In the genomic region with DNA sequence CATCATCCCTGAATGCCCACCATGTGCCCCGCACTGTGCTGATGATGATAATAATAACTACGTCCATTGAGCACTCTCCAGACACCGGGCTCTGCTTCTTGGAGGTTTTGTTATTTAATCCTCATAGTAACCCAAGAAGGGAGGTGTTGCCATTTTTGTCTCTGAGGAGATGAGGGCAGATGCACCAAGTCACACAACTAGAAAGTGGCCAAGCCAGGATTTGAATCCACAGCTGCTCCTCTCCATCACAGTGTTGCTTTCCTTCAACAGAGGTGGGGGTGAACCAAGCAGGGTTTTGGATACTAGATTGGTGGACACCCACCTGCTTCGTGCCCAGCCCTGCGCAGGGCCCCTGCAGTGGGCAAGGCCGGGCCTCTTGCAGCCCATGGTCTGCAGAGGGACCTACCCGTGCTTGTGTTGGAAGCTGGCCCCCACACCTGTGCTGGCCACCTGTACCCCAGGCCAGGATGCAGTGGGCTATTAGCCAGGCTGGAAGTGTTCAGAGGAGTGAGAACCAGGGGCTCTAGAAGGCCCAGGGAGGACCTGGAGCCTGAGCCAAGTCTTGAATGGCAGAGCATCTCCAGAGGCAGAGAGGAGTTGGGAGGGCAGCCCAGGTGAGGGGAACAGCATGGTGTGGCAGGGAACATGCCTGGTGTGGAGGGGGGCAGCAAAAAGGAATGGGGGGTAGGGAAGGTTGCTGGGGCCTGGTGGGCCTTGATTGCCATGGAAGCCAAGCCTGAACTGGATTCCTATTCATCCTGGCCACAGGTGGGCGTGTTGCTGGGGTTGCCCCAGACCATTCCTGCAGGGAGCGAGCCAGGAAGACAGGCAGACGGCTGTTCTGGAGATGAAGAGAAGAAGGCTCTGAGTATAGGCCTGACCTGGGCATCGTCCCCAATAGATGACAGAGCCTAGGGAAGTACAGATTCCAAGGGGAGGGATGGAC, we compare ENCODE assay signal across 23 cellular contexts. TPM values are rescaled to one million over a fixed set of nuclear protein-coding genes. Genes with fewer than 3 reads are reported as not detected.
A peak's percentile ranks its signal among the peaks of the same experiment; 100 is the strongest.
DNase-seq lines count a peak whose midpoint lies in the region; ATAC-seq, FAIRE-seq and TF ChIP-seq lines count a peak whose summit lies in the region.
"Had no signal": no experiment of that assay in that cellular context is flagged by ENCODE, and none has a peak within 500 bp of the region (broad histone marks: within the 10 kb centered on the region; RNA-seq: fewer than 3 reads in every experiment).

No MANE protein-coding gene starts in this region.

- H3K9ac ChIP-seq in K562 (ENCODE audit: insufficient read depth in 1 of 2, low read depth in 2 of 2, low read length in 2 of 2) = no peak overlapping the region
- H3K9ac ChIP-seq: GM23248 had no signal

- H3K27ac ChIP-seq in breast epithelium = no peak overlapping the region
- H3K27ac ChIP-seq in K562 (ENCODE audit: extremely low read depth, low read depth, low read length) = no peak overlapping the region
- H3K27ac ChIP-seq: GM23248, right lobe of liver, SJCRH30 had no signal

- no peaks in the 10 kb centered on the region for H3K27me3 Mint-ChIP-seq in MCF 10A (ENCODE audit: insufficient read depth, unreplicated experiment)
- no peaks in the 10 kb centered on the region for H3K27me3 Mint-ChIP-seq in natural killer cell (ENCODE audit: low read depth in 2 of 2)
- H3K27me3 Mint-ChIP-seq: central memory CD8-positive, alpha-beta T cell; stimulated activated naive B cell treated with anti-CD40 and anti-IgM and Interleukin-4, amounts not matched to agents 10 μg/mL and 1 μg/mL and 100 μg/mL, for 72 hours had no signal

- no peak overlapping the region for H3K4me2 ChIP-seq in K562 (ENCODE audit: insufficient read depth, low read length)

- ATAC-seq in K562 = no peak
- ATAC-seq in natural killer cell = no peak
- ATAC-seq in GM18502 (IDR thresholded peaks at IDR 0.05; ENCODE audit: poor library complexity, unreplicated experiment) = no peak
- no peak for ATAC-seq in GM21619 (IDR thresholded peaks at IDR 0.05; ENCODE audit: unreplicated experiment)
- ATAC-seq: activated CD4-positive, CD25-positive, alpha-beta regulatory T cell treated with anti-CD3 and anti-CD28 coated beads, Interleukin-2, amount 50 U/mL, for 24 hours; left colon; right lobe of liver; stimulated activated naive B cell treated with anti-CD40 and anti-IgM and Interleukin-4, amounts not matched to agents 10 μg/mL and 1 μg/mL and 100 μg/mL, for 72 hours had no signal

- H3K79me2 ChIP-seq in K562 (ENCODE audit: control insufficient read depth, insufficient read depth, low read length) = peaks cover 12% of the 10 kb centered on the region; the same call in 2 of the 3 replicates

- intact Hi-C loops in MCF 10A (cut with micrococcal nuclease) (no loop called here), breast epithelium (cut with DNase I; ENCODE audit: low total_unique reads) (no loop called here), K562 (cut with micrococcal nuclease) (no loop called here), natural killer cell (cut with micrococcal nuclease) (no loop called here)

- no peak for FAIRE-seq in K562 (lab: Jason Lieb, UNC)

- H3K27me3 ChIP-seq in breast epithelium (no peaks in the 10 kb centered on the region), K562 (ENCODE audit: control insufficient read depth in 2 of 2, insufficient read depth in 2 of 2, low read length in 2 of 2) (no peaks in the 10 kb centered on the region)
- H3K27me3 ChIP-seq: esophagus muscularis mucosa, right lobe of liver, SJCRH30 had no signal

- H3K36me3 ChIP-seq in breast epithelium = no peaks in the 10 kb centered on the region
- H3K36me3 ChIP-seq in K562 (ENCODE audit: control insufficient read depth, insufficient read depth, low read length) = peaks cover 7% of the 10 kb centered on the region; the same call in 2 of the 3 replicates
- H3K36me3 ChIP-seq: right lobe of liver, SJCRH30 had no signal

- no peaks in the 10 kb centered on the region for H3K9me1 ChIP-seq in K562 (ENCODE audit: control insufficient read depth, insufficient read depth, low read length)

- no peak for DNase-seq in MCF 10A (ENCODE audit: unreplicated experiment)
- DNase-seq in breast epithelium (ENCODE audit: low spot score in 2 of 2) = no peak
- no peak for DNase-seq in K562 (ENCODE audit: extremely low read depth in 1 of 4, low spot score in 3 of 4)
- DNase-seq in natural killer cell = no peak
- DNase-seq in NCI-H146 treated with DMSO at 0.1 percent for 48 hours (lab: John Stamatoyannopoulos, UW; ENCODE audit: unreplicated experiment) = no peak
- DNase-seq in DMS153 treated with DMSO at 0.1 percent for 48 hours (lab: John Stamatoyannopoulos, UW; ENCODE audit: unreplicated experiment) = no peak
- DNase-seq: activated effector memory CD4-positive, alpha-beta T cell treated with Interleukin-2 at 50 U/mL for 16 hours; effector CD8-positive, alpha-beta T cell; GM23248; left colon; midbrain; NCI-H1436; NCI-H774; OCI-M1; stimulated activated naive B cell treated with anti-CD40 and anti-IgM and Interleukin-4, amounts not matched to agents 10 μg/mL and 1 μg/mL and 100 μg/mL, for 72 hours had no signal

- H2AFZ ChIP-seq in K562 (ENCODE audit: low read depth, low read length) = no peak overlapping the region
- H2AFZ ChIP-seq: GM23248 had no signal

- H3K27ac Mint-ChIP-seq in MCF 10A (ENCODE audit: low read depth, unreplicated experiment) = peak overlapping the region; percentile 46
- peak overlapping the region; percentile 34 to 72 for H3K27ac Mint-ChIP-seq in natural killer cell

- 71% methylated on average over 11 of the region's 11 CpGs for WGBS in K562 (ENCODE audit: insufficient coverage, low coverage, missing lambda C conversion rate)

- H3K4me3 Mint-ChIP-seq in MCF 10A (ENCODE audit: unreplicated experiment) (peak overlapping the region; percentile 96), natural killer cell (peak overlapping the region; percentile 37)
- H3K4me3 Mint-ChIP-seq: stimulated activated naive B cell treated with anti-CD40 and anti-IgM and Interleukin-4, amounts not matched to agents 10 μg/mL and 1 μg/mL and 100 μg/mL, for 72 hours had no signal

- H3K4me3 ChIP-seq in breast epithelium = no peak overlapping the region
- no peak overlapping the region for H3K4me3 ChIP-seq in K562
- H3K4me3 ChIP-seq: esophagus muscularis mucosa, GM23248, right lobe of liver, SJCRH30 had no signal

- H3K36me3 Mint-ChIP-seq in MCF 10A (ENCODE audit: insufficient read depth, unreplicated experiment) = peaks cover 26% of the 10 kb centered on the region
- no peaks in the 10 kb centered on the region for H3K36me3 Mint-ChIP-seq in natural killer cell

- H3K9me3 ChIP-seq in breast epithelium (no peaks in the 10 kb centered on the region), K562 (replicated peaks; ENCODE audit: control insufficient read depth, insufficient read depth, low read depth, low read length) (no peaks in the 10 kb centered on the region)
- H3K9me3 ChIP-seq: esophagus muscularis mucosa, right lobe of liver, SJCRH30 had no signal

- TF ChIP-seq CTCF in MCF 10A (IDR thresholded peaks at IDR 0.05; ENCODE audit: unreplicated experiment) = no peak
- TF ChIP-seq CTCF in breast epithelium (IDR thresholded peaks at IDR 0.05) = no peak
- no peak for TF ChIP-seq CTCF in K562 (IDR thresholded peaks at IDR 0.05 in 2 of 3, conservative IDR thresholded peaks at IDR 0.05 in 1 of 3; ENCODE audit: insufficient read depth in 2 of 3, low read depth in 1 of 3, low read length in 3 of 3)
- TF ChIP-seq CTCF in natural killer cell (IDR thresholded peaks at IDR 0.05) = no peak

- no peak for TF ChIP-seq RAD21 in K562 (CRISPR knock-in tag; conservative IDR thresholded peaks at IDR 0.05 in 1 of 2, IDR thresholded peaks at IDR 0.05 in 1 of 2)

- H3K9me3 Mint-ChIP-seq in MCF 10A (ENCODE audit: unreplicated experiment) = no peaks in the 10 kb centered on the region
- no peaks in the 10 kb centered on the region for H3K9me3 Mint-ChIP-seq in natural killer cell
- H3K9me3 Mint-ChIP-seq: central memory CD8-positive, alpha-beta T cell; stimulated activated naive B cell treated with anti-CD40 and anti-IgM and Interleukin-4, amounts not matched to agents 10 μg/mL and 1 μg/mL and 100 μg/mL, for 72 hours had no signal

- peaks cover 9% of the 10 kb centered on the region; the same call in 1 of the 2 replicates for H4K20me1 ChIP-seq in K562 (replicated peaks; ENCODE audit: control insufficient read depth, insufficient read depth, low read length)

- H3K4me1 Mint-ChIP-seq in MCF 10A (ENCODE audit: insufficient read depth, unreplicated experiment) (peaks cover 23% of the 10 kb centered on the region), natural killer cell (peaks cover 13 to 42% of the 10 kb centered on the region in 2 donors)

- CTCF ChIA-PET in MCF 10A (lab: Yijun Ruan, JAX) = interaction anchor here (0.5 to 2.3 kb wide), 7 partner anchors 8 to 70 kb away, joined by 3 to 9 read pairs (median 5); a partner anchor contains a TSS
- CTCF ChIA-PET in K562 (lab: Yijun Ruan, JAX; ENCODE audit: low intra/inter-chr PET ratio) = interaction anchor here (2.0 to 4.2 kb wide), 2 partner anchors 70 to 91 kb away, joined by 5 to 50 read pairs; no protein-coding TSS in a partner anchor

- H3K4me1 ChIP-seq in breast epithelium (no peaks in the 10 kb centered on the region), K562 (replicated peaks in 1 of 2; ENCODE audit: control insufficient read depth in 2 of 2, insufficient read depth in 2 of 2, low read length in 2 of 2) (peaks cover 3 to 34% of the 10 kb centered on the region in 2 experiments; a peak in 4 of 5 replicates)

- TF ChIP-seq EP300 in K562 (IDR thresholded peaks at IDR 0.05; ENCODE audit: low read length) = no peak

- POLR2A ChIA-PET in MCF 10A (lab: Yijun Ruan, JAX) (interaction anchor here (0.9 kb wide), 1 partner anchor 162 kb away, joined by 3 read pairs; no protein-coding TSS in a partner anchor), K562 (lab: Yijun Ruan, JAX) (no interaction called here)

- TF ChIP-seq POLR2A in breast epithelium (IDR thresholded peaks at IDR 0.05) (no peak), K562 (conservative IDR thresholded peaks at IDR 0.05) (no peak)

- BruUV-seq in MCF 10A (replicated peaks; lab: Mats Ljungman, UMichigan) (no TSS peak), K562 (replicated peaks; lab: Mats Ljungman, UMichigan) (no TSS peak)

- in situ Hi-C loops in K562 (cut with MboI) = no loop called here

RNA-seq across cellular contexts. Expression of a gene that starts 2.7 kb away (rescaled TPM):
- 34.4 and 40.9 TPM in 2 replicates for total RNA-seq in MCF 10A (2022)
- total RNA-seq in breast epithelium = 10 to 100 TPM; 16.5 to 24.3 (median 16.7) TPM
- total RNA-seq in K562 (2011; cell fraction: chromatin; rRNA removed; ENCODE audit: low replicate concordance) = 31.7 and 93.6 TPM in 2 replicates
- total RNA-seq in K562 (2011; cell fraction: nucleolus; rRNA removed) = 79.4 and 87.0 TPM in 2 replicates
- total RNA-seq in K562 (2011; cell fraction: nucleoplasm; rRNA removed) = 33.9 and 47.9 TPM in 2 replicates
- 69.2 and 115 TPM in 2 replicates for total RNA-seq in K562 (2014; rRNA removed)
- 24.2 and 35.1 TPM in 2 replicates for total RNA-seq in K562 (2014; rRNA removed; fragmentation: Illumina TruSeq; extraction: Trizol)
- 45.0 and 50.2 TPM in 2 replicates for total RNA-seq in K562 (2015; rRNA removed; fragmentation: Illumina TruSeq; extraction: Trizol)
- 59.4 and 66.3 TPM in 2 replicates for total RNA-seq in K562 (2021)
- 33.0 and 47.6 TPM in 2 replicates for polyA plus RNA-seq in K562 (2011; rRNA removed)
- polyA plus RNA-seq in K562 (2011; cell fraction: cytosol; rRNA removed) = 35.9 and 62.9 TPM in 2 replicates
- 77.2 and 136 TPM in 2 replicates for polyA plus RNA-seq in K562 (2011; cell fraction: nucleus; rRNA removed)
- polyA plus RNA-seq in K562 (2012) = 51.4 and 57.3 TPM in 2 replicates
- 45.0 and 61.6 TPM in 2 replicates for polyA plus RNA-seq in K562 (2014; fragmentation: Illumina TruSeq; extraction: Trizol)
- polyA plus RNA-seq in K562 (2014; fragmentation: Nextera tagmentation; extraction: Ambion mirVana) = 1 to 10 TPM; 3.7 to 6.2 TPM
- 43.3 and 56.3 TPM in 2 replicates for polyA plus RNA-seq in K562 (2014; rRNA removed)
- polyA minus RNA-seq in K562 (2011; rRNA and poly(A)+ RNA removed) = 42.3 and 51.5 TPM in 2 replicates
- 58.5 and 65.1 TPM in 2 replicates for polyA minus RNA-seq in K562 (2011; cell fraction: cytosol; rRNA and poly(A)+ RNA removed)
- polyA minus RNA-seq in K562 (2011; cell fraction: nucleus; rRNA and poly(A)+ RNA removed) = 42.8 and 46.9 TPM in 2 replicates
- 10 to 100 TPM; 37.4 to 42.9 (median 38.6) TPM for total RNA-seq in natural killer cell

RNA-seq across cellular contexts. Expression of a gene that starts 10.8 kb away (rescaled TPM):
- total RNA-seq in MCF 10A (2022) (5.0 and 6.1 TPM in 2 replicates), breast epithelium (10 to 100 TPM; 16.0 to 20.0 (median 18.6) TPM), K562 (2014; rRNA removed) (3.3 and 5.0 TPM in 2 replicates), K562 (2014; rRNA removed; fragmentation: Illumina TruSeq; extraction: Trizol) (1.3 and 1.9 TPM in 2 replicates), K562 (2015; rRNA removed; fragmentation: Illumina TruSeq; extraction: Trizol) (3.2 and 3.4 TPM in 2 replicates), K562 (2021) (4.0 and 4.2 TPM in 2 replicates), natural killer cell (1 to 10 TPM; 5.3 to 6.3 (median 5.6) TPM)
- 7.3 and 22.6 TPM in 2 replicates for total RNA-seq in K562 (2011; cell fraction: chromatin; rRNA removed; ENCODE audit: low replicate concordance)
- 11.1 and 15.2 TPM in 2 replicates for total RNA-seq in K562 (2011; cell fraction: nucleolus; rRNA removed)
- 8.5 and 9.1 TPM in 2 replicates for total RNA-seq in K562 (2011; cell fraction: nucleoplasm; rRNA removed)
- polyA plus RNA-seq in K562 (2011; rRNA removed) (1.4 and 1.6 TPM in 2 replicates), K562 (2014; fragmentation: Illumina TruSeq; extraction: Trizol) (1.9 and 3.3 TPM in 2 replicates), K562 (2014; fragmentation: Nextera tagmentation; extraction: Ambion mirVana) (under 1 TPM; 0.17 to 0.46 TPM), K562 (2014; rRNA removed) (2.4 and 2.6 TPM in 2 replicates)
- polyA plus RNA-seq in K562 (2011; cell fraction: cytosol; rRNA removed) = 1.6 and 3.4 TPM in 2 replicates
- polyA plus RNA-seq in K562 (2011; cell fraction: nucleus; rRNA removed) = 2.8 and 5.6 TPM in 2 replicates
- polyA plus RNA-seq in K562 (2012) = 2.7 and 4.4 TPM in 2 replicates
- polyA minus RNA-seq in K562 (2011; rRNA and poly(A)+ RNA removed) = 2.6 and 4.2 TPM in 2 replicates
- 1.3 and 4.4 TPM in 2 replicates for polyA minus RNA-seq in K562 (2011; cell fraction: cytosol; rRNA and poly(A)+ RNA removed)
- polyA minus RNA-seq in K562 (2011; cell fraction: nucleus; rRNA and poly(A)+ RNA removed) = 6.1 and 6.7 TPM in 2 replicates

RNA-seq across cellular contexts. Expression of a gene that starts 32.9 kb away (rescaled TPM):
- total RNA-seq in MCF 10A (2022) (31.7 and 33.9 TPM in 2 replicates), breast epithelium (10 to 100 TPM; 51.5 to 79.5 (median 63.8) TPM), K562 (2014; rRNA removed) (12.0 and 14.6 TPM in 2 replicates), K562 (2014; rRNA removed; fragmentation: Illumina TruSeq; extraction: Trizol) (8.3 and 9.0 TPM in 2 replicates), K562 (2015; rRNA removed; fragmentation: Illumina TruSeq; extraction: Trizol) (9.6 and 10.9 TPM in 2 replicates), K562 (2021) (12.5 and 15.2 TPM in 2 replicates), natural killer cell (10 to 100 TPM; 12.5 to 22.5 (median 18.1) TPM)
- 86.7 and 157 TPM in 2 replicates for total RNA-seq in K562 (2011; cell fraction: chromatin; rRNA removed; ENCODE audit: low replicate concordance)
- 79.0 and 82.0 TPM in 2 replicates for total RNA-seq in K562 (2011; cell fraction: nucleolus; rRNA removed)
- total RNA-seq in K562 (2011; cell fraction: nucleoplasm; rRNA removed) = 71.9 and 81.3 TPM in 2 replicates
- polyA plus RNA-seq in K562 (2011; rRNA removed) (12.1 and 18.8 TPM in 2 replicates), K562 (2014; fragmentation: Illumina TruSeq; extraction: Trizol) (12.3 and 12.7 TPM in 2 replicates), K562 (2014; fragmentation: Nextera tagmentation; extraction: Ambion mirVana) (10 to 100 TPM; 11.1 to 11.3 TPM), K562 (2014; rRNA removed) (11.4 and 19.8 TPM in 2 replicates)
- polyA plus RNA-seq in K562 (2011; cell fraction: cytosol; rRNA removed) = 12.9 and 13.3 TPM in 2 replicates
- polyA plus RNA-seq in K562 (2011; cell fraction: nucleus; rRNA removed) = 49.5 and 74.6 TPM in 2 replicates
- polyA plus RNA-seq in K562 (2012) = 9.3 and 22.4 TPM in 2 replicates
- polyA minus RNA-seq in K562 (2011; rRNA and poly(A)+ RNA removed) = 15.0 and 17.2 TPM in 2 replicates
- polyA minus RNA-seq in K562 (2011; cell fraction: cytosol; rRNA and poly(A)+ RNA removed) = 8.0 and 16.0 TPM in 2 replicates
- polyA minus RNA-seq in K562 (2011; cell fraction: nucleus; rRNA and poly(A)+ RNA removed) = 32.0 and 34.5 TPM in 2 replicates

RNA-seq across cellular contexts. Expression of a gene that starts 38.9 kb away (rescaled TPM):
- total RNA-seq in MCF 10A (2022) (65.5 and 69.1 TPM in 2 replicates), breast epithelium (10 to 100 TPM; 33.1 to 42.3 (median 36.8) TPM), K562 (2014; rRNA removed) (135 and 148 TPM in 2 replicates), K562 (2014; rRNA removed; fragmentation: Illumina TruSeq; extraction: Trizol) (75.0 and 81.4 TPM in 2 replicates), K562 (2015; rRNA removed; fragmentation: Illumina TruSeq; extraction: Trizol) (88.3 and 91.2 TPM in 2 replicates), K562 (2021) (133 and 148 TPM in 2 replicates), natural killer cell (10 to 100 TPM; 20.7 to 24.2 (median 23.9) TPM)
- 9.4 and 12.2 TPM in 2 replicates for total RNA-seq in K562 (2011; cell fraction: chromatin; rRNA removed; ENCODE audit: low replicate concordance)
- total RNA-seq in K562 (2011; cell fraction: nucleolus; rRNA removed) = 16.2 and 19.7 TPM in 2 replicates
- 14.8 and 21.9 TPM in 2 replicates for total RNA-seq in K562 (2011; cell fraction: nucleoplasm; rRNA removed)
- polyA plus RNA-seq in K562 (2011; rRNA removed) (97.6 and 100 TPM in 2 replicates), K562 (2014; fragmentation: Illumina TruSeq; extraction: Trizol) (91.9 and 103 TPM in 2 replicates), K562 (2014; fragmentation: Nextera tagmentation; extraction: Ambion mirVana) (10 to 100 TPM; 33.0 to 43.5 TPM), K562 (2014; rRNA removed) (173 and 208 TPM in 2 replicates)
- 83.4 and 86.1 TPM in 2 replicates for polyA plus RNA-seq in K562 (2011; cell fraction: cytosol; rRNA removed)
- polyA plus RNA-seq in K562 (2011; cell fraction: nucleus; rRNA removed) = 50.6 and 52.0 TPM in 2 replicates
- polyA plus RNA-seq in K562 (2012) = 95.1 and 124 TPM in 2 replicates
- 34.7 and 39.4 TPM in 2 replicates for polyA minus RNA-seq in K562 (2011; rRNA and poly(A)+ RNA removed)
- 22.9 and 23.3 TPM in 2 replicates for polyA minus RNA-seq in K562 (2011; cell fraction: cytosol; rRNA and poly(A)+ RNA removed)
- 3.2 and 6.6 TPM in 2 replicates for polyA minus RNA-seq in K562 (2011; cell fraction: nucleus; rRNA and poly(A)+ RNA removed)

RNA-seq across cellular contexts. Expression of a gene that starts 56.7 kb away (rescaled TPM):
- not detected in 2 replicates for total RNA-seq in MCF 10A (2022)
- total RNA-seq in breast epithelium = not detected
- total RNA-seq in K562 (2011; cell fraction: chromatin; rRNA removed; ENCODE audit: low replicate concordance) = not detected in 2 replicates
- not detected in 2 replicates for total RNA-seq in K562 (2011; cell fraction: nucleolus; rRNA removed)
- total RNA-seq in K562 (2011; cell fraction: nucleoplasm; rRNA removed) = not detected in 2 replicates
- total RNA-seq in K562 (2014; rRNA removed) = not detected in 2 replicates
- not detected in 2 replicates for total RNA-seq in K562 (2014; rRNA removed; fragmentation: Illumina TruSeq; extraction: Trizol)
- total RNA-seq in K562 (2015; rRNA removed; fragmentation: Illumina TruSeq; extraction: Trizol) = not detected in 2 replicates
- not detected in 2 replicates for total RNA-seq in K562 (2021)
- not detected in 2 replicates for polyA plus RNA-seq in K562 (2011; rRNA removed)
- polyA plus RNA-seq in K562 (2011; cell fraction: cytosol; rRNA removed) = 0.01 TPM in 1 of 2 replicates, not detected in the other
- polyA plus RNA-seq in K562 (2011; cell fraction: nucleus; rRNA removed) = not detected in 2 replicates
- not detected in 2 replicates for polyA plus RNA-seq in K562 (2012)
- polyA plus RNA-seq in K562 (2014; fragmentation: Illumina TruSeq; extraction: Trizol) = not detected in 2 replicates
- not detected for polyA plus RNA-seq in K562 (2014; fragmentation: Nextera tagmentation; extraction: Ambion mirVana)
- polyA plus RNA-seq in K562 (2014; rRNA removed) = not detected in 2 replicates
- not detected in 2 replicates for polyA minus RNA-seq in K562 (2011; rRNA and poly(A)+ RNA removed)
- polyA minus RNA-seq in K562 (2011; cell fraction: cytosol; rRNA and poly(A)+ RNA removed) = not detected in 2 replicates
- polyA minus RNA-seq in K562 (2011; cell fraction: nucleus; rRNA and poly(A)+ RNA removed) = not detected in 2 replicates
- total RNA-seq in natural killer cell = not detected
- total RNA-seq: GM23248, HT-29, right lobe of liver, SJCRH30 had no signal
- polyA plus RNA-seq: GM23248 had no signal
